8 cellular contexts compared by ENCODE assay signal in the genomic region with DNA sequence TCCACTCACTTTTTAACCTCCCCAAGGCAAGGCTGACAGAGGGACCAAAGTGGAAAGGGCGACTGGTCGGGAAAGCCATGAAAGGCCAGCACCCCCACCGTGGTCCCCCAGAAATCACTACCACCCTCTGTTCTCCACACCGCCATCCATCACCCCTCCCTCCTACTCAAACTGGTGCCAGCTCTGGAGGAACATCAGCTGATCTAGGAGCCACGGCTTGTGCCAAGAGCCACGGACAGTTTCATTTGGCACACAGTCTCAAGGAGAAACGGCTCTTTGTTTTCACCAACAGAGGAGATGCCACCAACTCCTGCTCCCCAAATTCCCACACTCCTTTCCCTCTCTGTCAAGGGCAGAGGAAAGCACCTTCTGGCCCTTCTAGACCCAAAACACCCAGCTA. TPM values are rescaled to one million over a fixed set of nuclear protein-coding genes. Genes with fewer than 3 reads are reported as not detected.
DNase-seq lines count a peak whose midpoint lies in the region; ATAC-seq and TF ChIP-seq lines count a peak whose summit lies in the region.

No MANE protein-coding gene starts in this region.

- 26 to 44% methylated on average over 7 of the region's 7 CpGs for WGBS in tibial nerve, 2 donors
- WGBS in prostate gland, result 64% methylated on average over 7 of the region's 7 CpGs

- ATAC-seq in activated T-cell treated with anti-CD3 and anti-CD28 coated beads, Interleukin-2, amount 50 U/mL, for 72 hours (replicated peaks in 1 of 2), result no peak
- no peak for ATAC-seq in GM18511 (IDR thresholded peaks at IDR 0.05; ENCODE audit: unreplicated experiment)

- intact Hi-C loops in prostate gland (cut with DNase I), result no loop called here

- peaks cover 31% of the 10 kb centered on the region for H3K4me1 Mint-ChIP-seq in activated T-cell treated with anti-CD3 and anti-CD28 coated beads, Interleukin-2, amount 50 U/mL, for 72 hours (ENCODE audit: low read depth)

- peak overlapping the region; percentile 48 to 67 for H3K4me3 Mint-ChIP-seq in activated T-cell treated with anti-CD3 and anti-CD28 coated beads, Interleukin-2, amount 50 U/mL, for 72 hours

- H3K4me1 ChIP-seq in duodenal mucosa (ENCODE audit: control insufficient read depth in 1 of 2, insufficient read depth in 2 of 2, low read length in 2 of 2), result peaks cover 21 to 24% of the 10 kb centered on the region in 2 donors
- peaks cover 0 to 41% (median 24%) of the 10 kb centered on the region in 4 donors for H3K4me1 ChIP-seq in tibial nerve
- H3K4me1 ChIP-seq in prostate gland (replicated peaks), result no peaks in the 10 kb centered on the region

- H3K27ac ChIP-seq in duodenal mucosa (ENCODE audit: low read depth, low read length), result peak overlapping the region; percentile 33
- H3K27ac ChIP-seq in tibial nerve, result peak overlapping the region; percentile 52 to 91 (median 84)
- no peak overlapping the region for H3K27ac ChIP-seq in prostate gland

- TF ChIP-seq EP300 in tibial nerve (IDR thresholded peaks at IDR 0.05), result no peak

- no peak overlapping the region for H3K4me3 ChIP-seq in duodenal mucosa (ENCODE audit: low read depth in 1 of 2, low read length in 2 of 2)
- no peak overlapping the region for H3K4me3 ChIP-seq in tibial nerve
- H3K4me3 ChIP-seq in prostate gland, result no peak overlapping the region

- no peak for TF ChIP-seq CTCF in tibial nerve (IDR thresholded peaks at IDR 0.05)
- no peak for TF ChIP-seq CTCF in prostate gland (IDR thresholded peaks at IDR 0.05)

- TF ChIP-seq POLR2A in tibial nerve (IDR thresholded peaks at IDR 0.05) (no peak), prostate gland (IDR thresholded peaks at IDR 0.05) (no peak)

- H3K27me3 ChIP-seq in duodenal mucosa (ENCODE audit: control insufficient read depth in 1 of 2, insufficient read depth in 2 of 2, low read length in 2 of 2) (no peaks in the 10 kb centered on the region), tibial nerve (no peaks in the 10 kb centered on the region), prostate gland (replicated peaks; ENCODE audit: insufficient read depth) (no peaks in the 10 kb centered on the region)

- H3K36me3 Mint-ChIP-seq in activated T-cell treated with anti-CD3 and anti-CD28 coated beads, Interleukin-2, amount 50 U/mL, for 72 hours (ENCODE audit: insufficient read depth in 2 of 2), result peaks cover 3 to 23% of the 10 kb centered on the region in 2 donors

- no peaks in the 10 kb centered on the region for H3K27me3 Mint-ChIP-seq in activated T-cell treated with anti-CD3 and anti-CD28 coated beads, Interleukin-2, amount 50 U/mL, for 72 hours (ENCODE audit: low read depth)

- H3K9me3 Mint-ChIP-seq in activated T-cell treated with anti-CD3 and anti-CD28 coated beads, Interleukin-2, amount 50 U/mL, for 72 hours, result no peaks in the 10 kb centered on the region

- no peak for DNase-seq in activated T-cell treated with anti-CD3 and anti-CD28 coated beads, Interleukin-2, amount 50 U/mL, for 72 hours
- no peak for DNase-seq in activated T-cell treated with anti-CD3 and anti-CD28 coated beads, Interleukin-2, amount 50 U/mL, for 48 hours
- DNase-seq in middle frontal gyrus (ENCODE audit: extremely low spot score, low spot score) (peak; percentile 19), tibial nerve (ENCODE audit: low spot score in 2 of 2) (no peak), ecto neural progenitor cell (ENCODE audit: low spot score) (no peak), prostate gland (ENCODE audit: low spot score) (no peak)

- no peak overlapping the region for H3K9ac ChIP-seq in duodenal mucosa (ENCODE audit: low read depth in 1 of 2, low read length in 2 of 2)

- H3K36me3 ChIP-seq in duodenal mucosa (ENCODE audit: control insufficient read depth in 1 of 2, insufficient read depth in 2 of 2, low read length in 2 of 2) (peaks cover 21 to 55% of the 10 kb centered on the region in 2 donors), tibial nerve (peaks cover 0 to 55% (median 5%) of the 10 kb centered on the region in 3 donors), prostate gland (no peaks in the 10 kb centered on the region)

- peak overlapping the region; percentile 72 for H3K27ac Mint-ChIP-seq in activated T-cell treated with anti-CD3 and anti-CD28 coated beads, Interleukin-2, amount 50 U/mL, for 72 hours

- H3K9me3 ChIP-seq in duodenal mucosa (ENCODE audit: control insufficient read depth in 1 of 2, low read length in 2 of 2), result peaks cover 0 to 4% of the 10 kb centered on the region in 2 donors
- no peaks in the 10 kb centered on the region for H3K9me3 ChIP-seq in tibial nerve
- no peaks in the 10 kb centered on the region for H3K9me3 ChIP-seq in prostate gland

RNA-seq across cellular contexts. Expression of gene TBC1D7, which starts 26.0 kb away (rescaled TPM):
- 10 to 100 TPM; 20.3 to 22.8 TPM for total RNA-seq in activated T-cell treated with anti-CD3 and anti-CD28 coated beads, Interleukin-2, amount 50 U/mL, for 72 hours
- total RNA-seq in tibial nerve (10 to 100 TPM in 1 of 4 donors, 1 to 10 TPM in 3; 5.5 to 28.2 (median 7.1) TPM), prostate gland (10 to 100 TPM; 11.6 to 27.9 TPM)

Comparison
In these comparisons a context has a peak if more than half of its experiments do, and no peak if none do; other contexts are left out.
1. H3K27ac ChIP-seq: peak in duodenal mucosa (single experiment) and tibial nerve (4 of 4); none in prostate gland (0 of 2).